In genomic region chr7:95684505-95684904, GRCh38 we compare ENCODE assay signal across 13 cellular contexts.
"Had no signal": no experiment of that assay in that cellular context is flagged by ENCODE, and none has a peak within 500 bp of the region (broad histone marks: within the 10 kb centered on the region; RNA-seq: fewer than 3 reads in every experiment).

No MANE protein-coding gene starts in this region.

- H3K36me3 Mint-ChIP-seq: immature natural killer cell; stimulated activated effector memory CD8-positive, alpha-beta T cell treated with anti-CD3 and anti-CD28 coated beads, Interleukin-12 subunit alpha, Interleukin-12 subunit beta, amount 100 ng/mL, for 72 hours had no signal

- H3K27ac Mint-ChIP-seq: activated naive CD8-positive, alpha-beta T cell treated with anti-CD3 and anti-CD28 coated beads, Interleukin-2, amount 50 U/mL, for 24 hours; activated T-helper 17 cell treated with anti-CD3 and anti-CD28 coated beads, Interleukin-2, amount 50 U/mL, for 72 hours; immature natural killer cell; stimulated activated effector memory CD8-positive, alpha-beta T cell treated with anti-CD3 and anti-CD28 coated beads, Interleukin-12 subunit alpha, Interleukin-12 subunit beta, amount 100 ng/mL, for 72 hours had no signal

- H3K27ac ChIP-seq: ascending aorta, ovary, thoracic aorta, upper lobe of right lung had no signal

- H3K4me1 Mint-ChIP-seq: activated naive CD8-positive, alpha-beta T cell treated with anti-CD3 and anti-CD28 coated beads, Interleukin-2, amount 50 U/mL, for 24 hours; activated T-helper 17 cell treated with anti-CD3 and anti-CD28 coated beads, Interleukin-2, amount 50 U/mL, for 72 hours; stimulated activated effector memory CD8-positive, alpha-beta T cell treated with anti-CD3 and anti-CD28 coated beads, Interleukin-12 subunit alpha, Interleukin-12 subunit beta, amount 100 ng/mL, for 72 hours had no signal

- H3K9me3 ChIP-seq: ascending aorta, ovary, sigmoid colon, thoracic aorta, upper lobe of right lung had no signal

- H3K4me1 ChIP-seq: ascending aorta had no signal

- DNase-seq: activated CD4-positive, alpha-beta T cell treated with anti-CD3 and anti-CD28 coated beads for 1 hour; activated CD4-positive, alpha-beta T cell treated with anti-CD3 and anti-CD28 coated beads, Interleukin-2, amount 50 U/mL, for 4 hours; activated naive CD4-positive, alpha-beta T cell treated with Interleukin-2 at 50 U/mL for 16 hours; activated naive CD8-positive, alpha-beta T cell treated with anti-CD3 and anti-CD28 coated beads, Interleukin-2, amount 50 U/mL, for 24 hours; ovary; sigmoid colon; T-helper 9 cell; upper lobe of right lung had no signal

- ATAC-seq: activated naive CD8-positive, alpha-beta T cell treated with anti-CD3 and anti-CD28 coated beads, Interleukin-2, amount 50 U/mL, for 24 hours; activated T-helper 17 cell treated with anti-CD3 and anti-CD28 coated beads, Interleukin-2, amount 50 U/mL, for 72 hours; stimulated activated effector memory CD8-positive, alpha-beta T cell treated with anti-CD3 and anti-CD28 coated beads, Interleukin-12 subunit alpha, Interleukin-12 subunit beta, amount 100 ng/mL, for 72 hours had no signal

- H3K4me3 Mint-ChIP-seq: activated naive CD8-positive, alpha-beta T cell treated with anti-CD3 and anti-CD28 coated beads, Interleukin-2, amount 50 U/mL, for 24 hours; activated T-helper 17 cell treated with anti-CD3 and anti-CD28 coated beads, Interleukin-2, amount 50 U/mL, for 72 hours; immature natural killer cell; stimulated activated effector memory CD8-positive, alpha-beta T cell treated with anti-CD3 and anti-CD28 coated beads, Interleukin-12 subunit alpha, Interleukin-12 subunit beta, amount 100 ng/mL, for 72 hours had no signal

- H3K4me3 ChIP-seq: ascending aorta, ovary, sigmoid colon, thoracic aorta, upper lobe of right lung had no signal

- H3K36me3 ChIP-seq: ascending aorta, ovary, sigmoid colon, thoracic aorta, upper lobe of right lung had no signal

- H3K27me3 ChIP-seq: ascending aorta, ovary, sigmoid colon, upper lobe of right lung had no signal

- H3K9me3 Mint-ChIP-seq: activated T-helper 17 cell treated with anti-CD3 and anti-CD28 coated beads, Interleukin-2, amount 50 U/mL, for 72 hours; immature natural killer cell had no signal
